ENCODE assay signal across 10 cellular contexts in the genomic region with DNA sequence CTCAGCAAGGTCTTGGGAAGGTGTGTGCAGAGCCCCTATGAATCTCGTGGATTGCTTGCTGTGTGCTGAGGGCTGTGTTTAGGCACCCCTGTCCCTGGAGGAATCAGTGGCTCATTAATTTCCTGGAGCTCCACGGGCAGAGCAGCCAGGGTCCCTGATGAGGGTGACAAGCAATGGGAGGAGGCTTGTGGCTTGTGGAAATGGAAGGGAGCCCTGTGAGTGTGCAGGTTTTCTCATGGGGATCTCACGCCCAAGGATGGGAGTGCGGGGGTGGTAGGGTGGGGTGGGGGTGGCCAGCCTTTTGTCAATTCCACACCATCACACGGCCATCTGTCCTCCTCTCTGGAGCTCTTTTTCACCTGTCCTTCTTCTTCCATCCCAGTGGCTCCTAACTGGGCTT.
"Had no signal": no experiment of that assay in that cellular context is flagged by ENCODE, and none has a peak within 500 bp of the region (broad histone marks: within the 10 kb centered on the region; RNA-seq: fewer than 3 reads in every experiment).

No MANE protein-coding gene starts in this region.

- H3K27ac Mint-ChIP-seq: nephron progenitor cell had no signal

- H3K4me3 Mint-ChIP-seq: nephron progenitor cell had no signal

- ATAC-seq: sciatic nerve had no signal

- FAIRE-seq: colon had no signal

- H3K27me3 ChIP-seq: spleen had no signal

- DNase-seq: activated naive CD4-positive, alpha-beta T cell treated with anti-CD3 and anti-CD28 coated beads, Interleukin-2, amount 50 U/mL, for 16 hours; effector CD4-positive, alpha-beta T cell; foreskin fibroblast; hypothalamus; kidney glomerular epithelial cell; nephron progenitor cell; spleen; T1000 had no signal

- H3K27ac ChIP-seq: spleen had no signal

- H3K4me3 ChIP-seq: spleen had no signal
